8 cellular contexts compared by ENCODE assay signal in the genomic region with DNA sequence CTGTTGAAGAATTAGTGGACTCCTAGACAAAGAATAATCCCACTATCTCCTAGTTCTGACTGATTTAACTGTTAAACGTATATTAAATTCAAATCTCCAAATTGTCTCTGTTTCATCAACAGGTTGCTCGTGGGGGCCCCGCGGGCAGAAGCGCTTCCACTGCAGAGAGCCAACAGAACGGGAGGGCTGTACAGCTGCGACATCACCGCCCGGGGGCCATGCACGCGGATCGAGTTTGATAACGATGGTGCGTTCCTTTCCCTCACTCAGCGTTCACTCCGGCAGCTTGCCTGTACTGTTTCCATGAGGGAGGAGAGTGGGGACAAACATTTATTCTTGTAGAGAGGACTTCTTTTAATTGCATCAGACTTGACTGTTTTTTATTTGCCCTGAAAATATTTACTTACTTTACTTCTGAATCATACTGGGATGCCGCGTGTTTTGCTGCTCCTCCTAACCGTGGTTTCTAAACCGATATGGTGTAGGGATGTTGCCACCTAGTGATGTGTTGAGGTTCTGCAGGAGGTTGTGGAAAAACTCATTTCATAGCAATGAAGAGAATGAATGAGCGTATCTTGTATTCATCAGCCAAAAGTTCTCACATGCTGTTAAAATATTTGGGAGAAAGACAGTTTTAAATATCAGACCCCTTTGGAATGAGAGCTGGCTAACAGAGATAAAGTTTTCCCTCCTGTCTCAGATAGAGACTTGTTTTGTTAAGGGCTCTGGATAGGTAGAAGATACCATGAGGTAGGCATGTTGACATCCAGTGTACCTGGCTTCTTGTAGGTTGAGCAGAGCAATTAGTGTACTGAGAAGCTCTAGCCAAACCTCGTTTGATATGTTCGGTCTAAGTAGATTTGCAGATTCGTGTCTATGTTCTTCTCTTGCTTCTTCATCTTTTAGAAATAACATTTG. TPM values are rescaled to one million over a fixed set of nuclear protein-coding genes. Genes with fewer than 3 reads are reported as not detected.
A peak's percentile ranks its signal among the peaks of the same experiment; 100 is the strongest.
DNase-seq lines count a peak whose midpoint lies in the region; ATAC-seq and TF ChIP-seq lines count a peak whose summit lies in the region.

No MANE protein-coding gene starts in this region.

- H2AFZ ChIP-seq in ACC112 (ENCODE audit: low read length, unreplicated experiment): peak overlapping the region; percentile 35

- peak; percentile 48 for ATAC-seq in GM19043 (IDR thresholded peaks at IDR 0.05; ENCODE audit: low read depth, unreplicated experiment)
- no peak for ATAC-seq in HG03196 (IDR thresholded peaks at IDR 0.05; ENCODE audit: unreplicated experiment)

- no peaks in the 10 kb centered on the region for H3K27me3 ChIP-seq in ACC112 (ENCODE audit: insufficient read depth, low read length)
- no peaks in the 10 kb centered on the region for H3K27me3 ChIP-seq in ascending aorta

- peak; percentile 71 to 89 (median 87) for TF ChIP-seq CTCF in ascending aorta (IDR thresholded peaks at IDR 0.05)

- intact Hi-C loops in ascending aorta (cut with DNase I): loop anchor here (1.0 to 10.0 kb wide), 3 partner anchors 293 to 891 kb away; no protein-coding TSS in a partner anchor

- H3K9me3 ChIP-seq in ascending aorta: no peaks in the 10 kb centered on the region

- peaks cover 20% of the 10 kb centered on the region for H3K27me3 Mint-ChIP-seq in T-helper 2 cell treated with Interferon-gamma antibody and Interleukin-4, amounts not matched to agents 5 μg/mL and 100 μg/mL, for 36 hours (ENCODE audit: low read depth)

- H3K4me1 ChIP-seq in ACC112 (ENCODE audit: control insufficient read depth, insufficient read depth, low read length, unreplicated experiment) (peaks cover 3% of the 10 kb centered on the region), ascending aorta (no peaks in the 10 kb centered on the region)

- no peaks in the 10 kb centered on the region for H3K36me3 ChIP-seq in ACC112 (ENCODE audit: insufficient read depth, low read length)
- no peaks in the 10 kb centered on the region for H3K36me3 ChIP-seq in ascending aorta

- H3K27ac Mint-ChIP-seq in T-helper 2 cell treated with Interferon-gamma antibody and Interleukin-4, amounts not matched to agents 5 μg/mL and 100 μg/mL, for 36 hours: no peak overlapping the region

- no peaks in the 10 kb centered on the region for H3K79me2 ChIP-seq in ACC112 (ENCODE audit: control insufficient read depth, insufficient read depth, low read length, unreplicated experiment)

- H3K36me3 Mint-ChIP-seq in T-helper 2 cell treated with Interferon-gamma antibody and Interleukin-4, amounts not matched to agents 5 μg/mL and 100 μg/mL, for 36 hours (ENCODE audit: low read depth): peaks cover 6% of the 10 kb centered on the region

- H3K9me3 Mint-ChIP-seq in T-helper 2 cell treated with Interferon-gamma antibody and Interleukin-4, amounts not matched to agents 5 μg/mL and 100 μg/mL, for 36 hours: no peaks in the 10 kb centered on the region

- H3K4me3 Mint-ChIP-seq in T-helper 2 cell treated with Interferon-gamma antibody and Interleukin-4, amounts not matched to agents 5 μg/mL and 100 μg/mL, for 36 hours: peak overlapping the region; percentile 16

- H3K4me1 Mint-ChIP-seq in T-helper 2 cell treated with Interferon-gamma antibody and Interleukin-4, amounts not matched to agents 5 μg/mL and 100 μg/mL, for 36 hours (ENCODE audit: low read depth): peaks cover 51% of the 10 kb centered on the region

- H3K4me3 ChIP-seq in ACC112 (ENCODE audit: low read depth, low read length) (peak overlapping the region; percentile 77), ascending aorta (peak overlapping the region; percentile 20 to 21), skeletal muscle cell (ENCODE audit: low read depth, low read length) (peak overlapping the region; percentile 38)

- H3K27ac ChIP-seq in ACC112 (ENCODE audit: low read depth, low read length): no peak overlapping the region
- H3K27ac ChIP-seq in ascending aorta: no peak overlapping the region

- DNase-seq in NCI-H2029 (lab: John Stamatoyannopoulos, UW): peak; percentile 48
- DNase-seq in T-helper 2 cell treated with Interferon-gamma antibody and Interleukin-4, amounts not matched to agents 5 μg/mL and 100 μg/mL, for 36 hours (ENCODE audit: low spot score): peak; percentile 42
- peak in 1 of 2 donors; percentile 79 for DNase-seq in ascending aorta (ENCODE audit: low spot score in 2 of 2)
- DNase-seq in hepatic stellate cell (ENCODE audit: low spot score): peak; percentile 56
- peak; percentile 54 for DNase-seq in skeletal muscle cell (ENCODE audit: low read depth)

RNA-seq across cellular contexts. Expression of a gene that starts 38.3 kb away (rescaled TPM):
- 40.7 TPM for total RNA-seq in ascending aorta

Comparison
In these comparisons a context has a peak if more than half of its experiments do, and no peak if none do; other contexts are left out.
1. H3K4me3 ChIP-seq: peak in every context shown above with its lines; median percentile 77 in ACC112; 38 in skeletal muscle cell; 20 in ascending aorta.